8 cellular contexts compared by ENCODE assay signal in the genomic region with DNA sequence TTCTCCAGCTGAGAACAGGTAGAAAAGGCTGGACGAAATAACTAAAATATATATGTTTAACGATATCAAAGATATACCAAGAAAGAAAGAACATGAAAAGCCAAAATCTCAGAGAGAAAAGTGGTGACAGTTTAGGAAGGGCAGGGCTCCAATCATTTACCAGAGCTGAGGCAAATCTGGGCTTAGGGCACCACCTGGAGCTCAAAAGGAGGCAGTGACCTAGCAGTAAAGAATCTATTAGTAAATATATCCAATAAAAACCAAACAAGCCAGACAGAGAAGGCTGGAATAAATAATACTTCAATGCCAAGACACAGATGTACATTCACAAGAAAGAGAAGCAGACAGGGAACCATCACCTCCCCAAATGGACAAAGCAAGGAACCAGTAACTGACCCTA. TPM values are rescaled to one million over a fixed set of nuclear protein-coding genes. Genes with fewer than 3 reads are reported as not detected.
DNase-seq lines count a peak whose midpoint lies in the region; ATAC-seq and TF ChIP-seq lines count a peak whose summit lies in the region.

No MANE protein-coding gene starts in this region.

- TF ChIP-seq CTCF in GM06990 (IDR thresholded peaks at IDR 0.05; ENCODE audit: insufficient read depth, low read length, poor library complexity, severe bottlenecking): peak; percentile 72
- TF ChIP-seq CTCF in epithelial cell of esophagus (IDR thresholded peaks at IDR 0.05; ENCODE audit: insufficient read depth, low read depth, low read length, missing control alignments): peak; percentile 68
- TF ChIP-seq CTCF in osteoblast (IDR thresholded peaks at IDR 0.05; ENCODE audit: extremely low read depth, low read depth, low read length): peak; percentile 84

- H3K27me3 ChIP-seq in GM06990 (replicated peaks; ENCODE audit: control insufficient read depth, insufficient read depth, low read length): no peaks in the 10 kb centered on the region
- H3K27me3 ChIP-seq in osteoblast (ENCODE audit: insufficient read depth, low read length): no peaks in the 10 kb centered on the region

- no peaks in the 10 kb centered on the region for H3K9me3 ChIP-seq in osteoblast (ENCODE audit: low read depth, low read length)

- H3K36me3 ChIP-seq in GM06990 (ENCODE audit: control insufficient read depth, insufficient read depth, low read length) (no peaks in the 10 kb centered on the region), osteoblast (ENCODE audit: insufficient read depth, low read length) (no peaks in the 10 kb centered on the region)

- H3K4me2 ChIP-seq in osteoblast (ENCODE audit: insufficient read depth, low read length): no peak overlapping the region

- H2AFZ ChIP-seq in osteoblast (ENCODE audit: low read length): no peak overlapping the region

- H3K27ac ChIP-seq in osteoblast (ENCODE audit: low read depth, low read length): no peak overlapping the region

- peak; percentile 13 for DNase-seq in GM06990 (ENCODE audit: extremely low read depth, insufficient read length)
- DNase-seq in NCI-H1092 (lab: John Stamatoyannopoulos, UW): peak; percentile 50
- peak; percentile 52 to 56 for DNase-seq in activated CD4-positive, alpha-beta T cell treated with anti-CD3 and anti-CD28 coated beads for 4 hours
- DNase-seq in epithelial cell of esophagus (ENCODE audit: low read depth): peak; percentile 69
- no peak for DNase-seq in osteoblast (ENCODE audit: insufficient read length, low spot score, missing footprints)
- DNase-seq in SK-N-DZ (ENCODE audit: low spot score): no peak

- H3K4me1 ChIP-seq in osteoblast (ENCODE audit: insufficient read depth, low read length): no peaks in the 10 kb centered on the region

- H4K20me1 ChIP-seq in osteoblast (ENCODE audit: insufficient read depth, low read length): no peaks in the 10 kb centered on the region

- ATAC-seq in HG03175 (IDR thresholded peaks at IDR 0.05; ENCODE audit: unreplicated experiment) (no peak), HG03432 (IDR thresholded peaks at IDR 0.05; ENCODE audit: unreplicated experiment) (no peak)

- no peaks in the 10 kb centered on the region for H3K79me2 ChIP-seq in osteoblast (ENCODE audit: insufficient read depth, low read length)

- H3K4me3 ChIP-seq in GM06990 (replicated peaks; ENCODE audit: low read depth, low read length) (no peak overlapping the region), epithelial cell of esophagus (ENCODE audit: low read length) (no peak overlapping the region), osteoblast (ENCODE audit: insufficient read depth, low read length) (no peak overlapping the region)

RNA-seq across cellular contexts. Expression of a gene that starts 43.5 kb away (rescaled TPM):
- not detected in 2 replicates for total RNA-seq in osteoblast
- polyA plus RNA-seq in SK-N-DZ (2014; cell fraction: cytosol; rRNA removed): not detected in 2 replicates
- polyA plus RNA-seq in SK-N-DZ (2014; cell fraction: nucleus; rRNA removed): not detected in 2 replicates

Comparison
In these comparisons a context has a peak if more than half of its experiments do, and no peak if none do; other contexts are left out.
1. DNase-seq: peak in GM06990 (single experiment), NCI-H1092 (single experiment), activated CD4-positive, alpha-beta T cell treated with anti-CD3 and anti-CD28 coated beads for 4 hours (2 of 2) and epithelial cell of esophagus (single experiment); none in osteoblast (single experiment) and SK-N-DZ (single experiment).
2. Peak in every context shown above with its lines, with median percentiles within 50 percentile points of each other: CTCF ChIP-seq.